Comparison of ENCODE assay signal across 24 cellular contexts in genomic region chr10:33600381-33600780, GRCh38.
DNase-seq lines count a peak whose midpoint lies in the region; ATAC-seq and TF ChIP-seq lines count a peak whose summit lies in the region.
"Had no signal": no experiment of that assay in that cellular context is flagged by ENCODE, and none has a peak within 500 bp of the region (broad histone marks: within the 10 kb centered on the region; RNA-seq: fewer than 3 reads in every experiment).

No MANE protein-coding gene starts in this region.

- no peak overlapping the region for H2AFZ ChIP-seq in mammary epithelial cell (ENCODE audit: low read depth, low read length)

- H3K4me2 ChIP-seq in mammary epithelial cell (ENCODE audit: insufficient read depth, low read depth, low read length) = no peak overlapping the region

- ATAC-seq in HG03354 (IDR thresholded peaks at IDR 0.05; ENCODE audit: poor library complexity, severe bottlenecking, unreplicated experiment) (no peak), GM19467 (IDR thresholded peaks at IDR 0.05; ENCODE audit: unreplicated experiment) (no peak)
- ATAC-seq: left ventricle myocardium superior, T-helper 17 cell had no signal

- CTCF ChIA-PET in mammary epithelial cell (lab: Charles Lee; ENCODE audit: low non-redundant PET) (no interaction called here), RWPE1 (lab: Yijun Ruan, JAX) (interaction anchor here (0.6 kb wide), 1 partner anchor 925 kb away, joined by 3 read pairs; no protein-coding TSS in a partner anchor)

- H3K9me3 ChIP-seq in mammary epithelial cell (replicated peaks; ENCODE audit: insufficient read depth, low read length) = no peaks in the 10 kb centered on the region
- H3K9me3 ChIP-seq in breast epithelium = peaks cover 5 to 11% of the 10 kb centered on the region in 2 donors
- H3K9me3 ChIP-seq: esophagus muscularis mucosa, neutrophil, testis had no signal

- H3K9ac ChIP-seq in mammary epithelial cell (ENCODE audit: insufficient read depth, low read length) = no peak overlapping the region

- H3K4me3 ChIP-seq in mammary epithelial cell (replicated peaks in 1 of 3; ENCODE audit: insufficient read depth in 1 of 3, low read depth in 2 of 3, low read length in 3 of 3) = no peak overlapping the region
- H3K4me3 ChIP-seq in breast epithelium = no peak overlapping the region
- H3K4me3 ChIP-seq in fibroblast of villous mesenchyme (ENCODE audit: low read depth, low read length) = no peak overlapping the region
- H3K4me3 ChIP-seq: esophagus muscularis mucosa, testis had no signal

- H3K79me2 ChIP-seq in mammary epithelial cell (ENCODE audit: insufficient read depth, low read length) = no peaks in the 10 kb centered on the region

- no peak for TF ChIP-seq POLR2A in breast epithelium (IDR thresholded peaks at IDR 0.05)

- H3K27me3 ChIP-seq in mammary epithelial cell (ENCODE audit: insufficient read depth, low read length) = no peaks in the 10 kb centered on the region
- H3K27me3 ChIP-seq in breast epithelium = no peaks in the 10 kb centered on the region
- H3K27me3 ChIP-seq: esophagus muscularis mucosa, neutrophil, testis had no signal

- no peaks in the 10 kb centered on the region for H4K20me1 ChIP-seq in mammary epithelial cell (ENCODE audit: insufficient read depth, low read length)

- DNase-seq in mammary epithelial cell = peak; percentile 29
- no peak for DNase-seq in breast epithelium (ENCODE audit: low spot score in 2 of 2)
- peak; percentile 31 for DNase-seq in astrocyte of the hippocampus (ENCODE audit: low read depth, low spot score)
- DNase-seq in fibroblast of villous mesenchyme (ENCODE audit: low read depth) = peak; percentile 22
- no peak for DNase-seq in RWPE1 (ENCODE audit: low spot score)
- no peak for DNase-seq in NK-92 treated with Interleukin-12 subunit alpha and Interleukin-12 subunit beta, amount 100 ng/mL, for 24 hours (lab: John Stamatoyannopoulos, UW)
- DNase-seq: activated CD4-positive, alpha-beta T cell treated with anti-CD3 and anti-CD28 coated beads for 4 hours; activated effector memory CD4-positive, alpha-beta T cell treated with anti-CD3 and anti-CD28 coated beads, Interleukin-2, amount 50 U/mL, for 16 hours; CD4-positive, CD25-positive, alpha-beta regulatory T cell; cortex of kidney; left ventricle myocardium superior; naive B cell; NCI-H1092 treated with DMSO at 0.1 percent for 48 hours; NCI-H187 treated with DMSO at 0.1 percent for 48 hours; NCI-H748 treated with DMSO at 0.1 percent for 48 hours; RPMI8226; stimulated activated naive CD4-positive, alpha-beta T cell treated with Interleukin-2 at 50 U/mL for 16 hours; T-helper 17 cell; testis had no signal

- in situ Hi-C loops in mammary epithelial cell (cut with MboI; ENCODE audit: low sequenced_read_pairs in 2 of 2) = no loop called here

- dilution Hi-C loops in mammary epithelial cell (cut with HindIII; ENCODE audit: low sequenced_read_pairs) = no loop called here

- POLR2A ChIA-PET in RWPE1 (lab: Yijun Ruan, JAX; ENCODE audit: low non-redundant PET) = no interaction called here

- H3K36me3 ChIP-seq in mammary epithelial cell (ENCODE audit: insufficient read depth, low read length) (no peaks in the 10 kb centered on the region), breast epithelium (no peaks in the 10 kb centered on the region)
- H3K36me3 ChIP-seq: esophagus muscularis mucosa, neutrophil had no signal

- no peak overlapping the region for H3K27ac ChIP-seq in mammary epithelial cell (ENCODE audit: insufficient read depth, low read depth, low read length)
- H3K27ac ChIP-seq in breast epithelium = no peak overlapping the region
- no peak overlapping the region for H3K27ac ChIP-seq in RWPE1
- H3K27ac ChIP-seq: 22Rv1, esophagus muscularis mucosa, neutrophil, testis had no signal

- BruUV-seq in mammary epithelial cell (replicated peaks; lab: Mats Ljungman, UMichigan) = no TSS peak

- 33% methylated on average over 3 of the region's 3 CpGs for WGBS in mammary epithelial cell (ENCODE audit: low coverage, missing lambda C conversion rate)

- H3K4me1 ChIP-seq in mammary epithelial cell (ENCODE audit: insufficient read depth, low read length) (no peaks in the 10 kb centered on the region), breast epithelium (no peaks in the 10 kb centered on the region)
- H3K4me1 ChIP-seq: esophagus muscularis mucosa, testis had no signal

- intact Hi-C loops in mammary epithelial cell (cut with micrococcal nuclease) (no loop called here), breast epithelium (cut with DNase I; ENCODE audit: low total_unique reads) (no loop called here)

- no peak for TF ChIP-seq CTCF in mammary epithelial cell (conservative IDR thresholded peaks at IDR 0.05 in 1 of 2, IDR thresholded peaks at IDR 0.05 in 1 of 2; ENCODE audit: extremely low read depth in 1 of 2, insufficient read depth in 1 of 2, low read depth in 1 of 2, low read length in 2 of 2)
- no peak for TF ChIP-seq CTCF in breast epithelium (IDR thresholded peaks at IDR 0.05)
- no peak for TF ChIP-seq CTCF in fibroblast of villous mesenchyme (IDR thresholded peaks at IDR 0.05; ENCODE audit: insufficient read depth, low read depth, low read length)
- TF ChIP-seq CTCF in RWPE1 (conservative IDR thresholded peaks at IDR 0.05; ENCODE audit: low read depth) = no peak

Comparison
In these comparisons a context has a peak if more than half of its experiments do, and no peak if none do; other contexts are left out.
1. DNase-seq: peak in mammary epithelial cell (single experiment), astrocyte of the hippocampus (single experiment) and fibroblast of villous mesenchyme (single experiment); none in breast epithelium (0 of 2), RWPE1 (single experiment) and NK-92 treated with Interleukin-12 subunit alpha and Interleukin-12 subunit beta, amount 100 ng/mL, for 24 hours (single experiment).